19 cellular contexts compared by ENCODE assay signal in genomic region chr4:8547912-8548730, GRCh38. TPM values are rescaled to one million over a fixed set of nuclear protein-coding genes. Genes with fewer than 3 reads are reported as not detected.
DNase-seq lines count a peak whose midpoint lies in the region; ATAC-seq and TF ChIP-seq lines count a peak whose summit lies in the region.
"Had no signal": no experiment of that assay in that cellular context is flagged by ENCODE, and none has a peak within 500 bp of the region (broad histone marks: within the 10 kb centered on the region; RNA-seq: fewer than 3 reads in every experiment).

No MANE protein-coding gene starts in this region.

- H3K27me3 ChIP-seq in GM23248 (replicated peaks; ENCODE audit: insufficient read depth): no peaks in the 10 kb centered on the region; the same call in 1 of the 2 replicates
- no peaks in the 10 kb centered on the region for H3K27me3 ChIP-seq in RWPE2 (ENCODE audit: insufficient read depth, poor library complexity, severe bottlenecking)
- peaks cover 2% of the 10 kb centered on the region for H3K27me3 ChIP-seq in foreskin keratinocyte
- H3K27me3 ChIP-seq: suprapubic skin had no signal

- H3K4me3 ChIP-seq in GM23248 (no peak overlapping the region), RWPE2 (ENCODE audit: severe bottlenecking) (no peak overlapping the region)
- H3K4me3 ChIP-seq: suprapubic skin had no signal

- H3K79me2 ChIP-seq in GM23248 (ENCODE audit: insufficient read depth): no peaks in the 10 kb centered on the region

- H2AFZ ChIP-seq in GM23248: no peak overlapping the region

- no peaks in the 10 kb centered on the region for H3K36me3 Mint-ChIP-seq in stimulated activated memory B cell treated with anti-CD40 and anti-IgM and Interleukin-4, amounts not matched to agents 10 μg/mL and 1 μg/mL and 100 μg/mL, for 72 hours

- H4K20me1 ChIP-seq in GM23248 (ENCODE audit: insufficient read depth): no peaks in the 10 kb centered on the region

- in situ Hi-C loops in GM23248 (cut with MboI): no loop called here

- no peak overlapping the region for H3K9ac ChIP-seq in GM23248

- no peak overlapping the region for H3K27ac Mint-ChIP-seq in stimulated activated memory B cell treated with anti-CD40 and anti-IgM and Interleukin-4, amounts not matched to agents 10 μg/mL and 1 μg/mL and 100 μg/mL, for 72 hours
- H3K27ac Mint-ChIP-seq: activated CD4-positive, alpha-beta T cell treated with anti-CD3 and anti-CD28 coated beads, Interleukin-2, amount 10 ng/mL, durations not matched to agents 24 days and 14 days had no signal

- WGBS in GM23248 (ENCODE audit: low coverage in 1 of 2, low lambda C conversion rate in 2 of 2, missing lambda C conversion rate in 2 of 2), 2 experiments: 97 to 99% methylated on average over 16 of the region's 16 CpGs

- no peak overlapping the region for H3K4me3 Mint-ChIP-seq in stimulated activated memory B cell treated with anti-CD40 and anti-IgM and Interleukin-4, amounts not matched to agents 10 μg/mL and 1 μg/mL and 100 μg/mL, for 72 hours
- H3K4me3 Mint-ChIP-seq: activated CD4-positive, alpha-beta T cell treated with anti-CD3 and anti-CD28 coated beads, Interleukin-2, amount 10 ng/mL, durations not matched to agents 24 days and 14 days had no signal

- no peaks in the 10 kb centered on the region for H3K36me3 ChIP-seq in GM23248 (ENCODE audit: low read depth)
- H3K36me3 ChIP-seq in RWPE2 (ENCODE audit: low read depth): no peaks in the 10 kb centered on the region
- H3K36me3 ChIP-seq: neutrophil, suprapubic skin had no signal

- TF ChIP-seq CTCF in RWPE2 (IDR thresholded peaks at IDR 0.05; ENCODE audit: poor library complexity, severe bottlenecking) (no peak), foreskin keratinocyte (conservative IDR thresholded peaks at IDR 0.05) (no peak)

- ATAC-seq in RWPE2 (ENCODE audit: low read depth) (peak; percentile 80), foreskin keratinocyte (peak; percentile 71)
- peak; percentile 28 for ATAC-seq in stimulated activated memory B cell treated with anti-CD40 and anti-IgM and Interleukin-4, amounts not matched to agents 10 μg/mL and 1 μg/mL and 100 μg/mL, for 72 hours
- ATAC-seq: HepG2, left lobe of liver had no signal

- H3K9me3 Mint-ChIP-seq in stimulated activated memory B cell treated with anti-CD40 and anti-IgM and Interleukin-4, amounts not matched to agents 10 μg/mL and 1 μg/mL and 100 μg/mL, for 72 hours: no peaks in the 10 kb centered on the region
- H3K9me3 Mint-ChIP-seq: activated CD4-positive, alpha-beta T cell treated with anti-CD3 and anti-CD28 coated beads, Interleukin-2, amount 10 ng/mL, durations not matched to agents 24 days and 14 days had no signal

- H3K9me3 ChIP-seq in GM23248 (ENCODE audit: low read depth): no peaks in the 10 kb centered on the region
- no peaks in the 10 kb centered on the region for H3K9me3 ChIP-seq in RWPE2 (ENCODE audit: severe bottlenecking)
- H3K9me3 ChIP-seq: neutrophil, suprapubic skin had no signal

- no peaks in the 10 kb centered on the region for H3K4me1 Mint-ChIP-seq in stimulated activated memory B cell treated with anti-CD40 and anti-IgM and Interleukin-4, amounts not matched to agents 10 μg/mL and 1 μg/mL and 100 μg/mL, for 72 hours
- H3K4me1 Mint-ChIP-seq: activated CD4-positive, alpha-beta T cell treated with anti-CD3 and anti-CD28 coated beads, Interleukin-2, amount 10 ng/mL, durations not matched to agents 24 days and 14 days had no signal

- no peaks in the 10 kb centered on the region for H3F3A ChIP-seq in GM23248 (ENCODE audit: insufficient read depth)

- H3K9me2 ChIP-seq in GM23248 (ENCODE audit: insufficient read depth): no peaks in the 10 kb centered on the region

- H3K4me2 ChIP-seq in GM23248 (ENCODE audit: unreplicated experiment): no peak overlapping the region

- H3K27ac ChIP-seq in GM23248 (0 out of 2 replicates have a peak overlapping the region, but pooled peaks have one; percentile 11), RWPE2 (ENCODE audit: poor library complexity, severe bottlenecking) (peak overlapping the region; percentile 95), foreskin keratinocyte (no peak overlapping the region)
- H3K27ac ChIP-seq: neutrophil, suprapubic skin had no signal

- H3K4me1 ChIP-seq in GM23248 (ENCODE audit: insufficient read depth) (peaks cover 11% of the 10 kb centered on the region), RWPE2 (ENCODE audit: insufficient read depth, poor library complexity, severe bottlenecking) (peaks cover 22% of the 10 kb centered on the region), foreskin keratinocyte (peaks cover 8% of the 10 kb centered on the region)
- H3K4me1 ChIP-seq: suprapubic skin had no signal

- H3K27me3 Mint-ChIP-seq in stimulated activated memory B cell treated with anti-CD40 and anti-IgM and Interleukin-4, amounts not matched to agents 10 μg/mL and 1 μg/mL and 100 μg/mL, for 72 hours: no peaks in the 10 kb centered on the region
- H3K27me3 Mint-ChIP-seq: activated CD4-positive, alpha-beta T cell treated with anti-CD3 and anti-CD28 coated beads, Interleukin-2, amount 10 ng/mL, durations not matched to agents 24 days and 14 days had no signal

- DNase-seq in GM23248 (no peak), RWPE2 (ENCODE audit: low spot score) (peak; percentile 91), foreskin keratinocyte (peak; percentile 65 to 81), NCI-H1417 treated with DMSO at 0.1 percent for 48 hours (lab: John Stamatoyannopoulos, UW) (no peak), NCI-H524 treated with DMSO at 0.1 percent for 48 hours (lab: John Stamatoyannopoulos, UW) (no peak), NCI-H2107 (lab: John Stamatoyannopoulos, UW) (no peak)
- DNase-seq: activated CD4-positive, alpha-beta T cell treated with anti-CD3 and anti-CD28 coated beads, Interleukin-2, amount 10 ng/mL, durations not matched to agents 24 days and 14 days; activated gamma-delta T cell; caudate nucleus; GOT3; MM.1S; NCI-H187; NCI-H510A had no signal

RNA-seq across cellular contexts. Expression of gene GPR78, which starts 32.1 kb away (rescaled TPM):
- total RNA-seq in GM23248 (2014; rRNA removed; shearing (Covaris generic)): not detected in 2 replicates
- polyA plus RNA-seq in GM23248 (2016; fragmentation: Nextera tagmentation; extraction: Ambion mirVana): 0.05 TPM in 2 replicates
- total RNA-seq in foreskin keratinocyte: not detected in 2 replicates
- not detected in 2 replicates for polyA plus RNA-seq in foreskin keratinocyte
- total RNA-seq: activated CD4-positive, alpha-beta T cell treated with anti-CD3 and anti-CD28 coated beads, Interleukin-2, amount 10 ng/mL, durations not matched to agents 24 days and 14 days; dermis microvascular lymphatic vessel endothelial cell; left lobe of liver; suprapubic skin had no signal

RNA-seq across cellular contexts. Expression of gene CPZ, which starts 44.4 kb away (rescaled TPM):
- 13.4 and 14.0 TPM in 2 replicates for total RNA-seq in GM23248 (2014; rRNA removed; shearing (Covaris generic))
- polyA plus RNA-seq in GM23248 (2016; fragmentation: Nextera tagmentation; extraction: Ambion mirVana) (19.0 and 19.3 TPM in 2 replicates), foreskin keratinocyte (not detected in 2 replicates)
- total RNA-seq in foreskin keratinocyte: not detected in 2 replicates
- total RNA-seq: activated CD4-positive, alpha-beta T cell treated with anti-CD3 and anti-CD28 coated beads, Interleukin-2, amount 10 ng/mL, durations not matched to agents 24 days and 14 days; dermis microvascular lymphatic vessel endothelial cell had no signal

Comparison
In these comparisons a context has a peak if more than half of its experiments do, and no peak if none do; other contexts are left out.
1. DNase-seq: peak in RWPE2 (single experiment) and foreskin keratinocyte (2 of 2); none in GM23248 (single experiment), NCI-H1417 treated with DMSO at 0.1 percent for 48 hours (single experiment), NCI-H524 treated with DMSO at 0.1 percent for 48 hours (single experiment) and NCI-H2107 (single experiment).
2. ATAC-seq: peak in every context shown above with its lines; median percentile 80 in RWPE2; 71 in foreskin keratinocyte; 28 in stimulated activated memory B cell treated with anti-CD40 and anti-IgM and Interleukin-4, amounts not matched to agents 10 μg/mL and 1 μg/mL and 100 μg/mL, for 72 hours.
3. RNA of gene CPZ, which starts 44.4 kb away (total RNA-seq): 13.4 to 14.0 TPM in GM23248; not detected in foreskin keratinocyte; every median in the first group is over 10 times any median in the second.